ENCODE assay signal across 4 cellular contexts in genomic region chr3:4961865-4962264, GRCh38. TPM values are rescaled to one million over a fixed set of nuclear protein-coding genes. Genes with fewer than 3 reads are reported as not detected.
DNase-seq lines count a peak whose midpoint lies in the region; ATAC-seq, FAIRE-seq and TF ChIP-seq lines count a peak whose summit lies in the region.
"Not testable (repeated sequence)": the region's sequence is repeated elsewhere in the genome, so short reads cannot be mapped to it uniquely, and the experiment has no call there.

No MANE protein-coding gene starts in this region.

- CTCF ChIA-PET in HEK293 (lab: Yijun Ruan, JAX), result interaction anchor here (0.6 kb wide), 1 partner anchor 243 kb away, joined by 3 read pairs; no protein-coding TSS in a partner anchor
- CTCF ChIA-PET in WTC11 (lab: Charles Lee), result interaction anchor here (0.6 kb wide), 1 partner anchor 52 kb away, joined by 3 read pairs; no protein-coding TSS in a partner anchor
- CTCF ChIA-PET in K562 (lab: Yijun Ruan, JAX; ENCODE audit: low intra/inter-chr PET ratio), result not testable (repeated sequence)

- not testable (repeated sequence) for H3K79me1 ChIP-seq in neuronal stem cell (ENCODE audit: low read depth, low read length)

- H4K20me1 ChIP-seq in K562 (replicated peaks; ENCODE audit: control insufficient read depth, insufficient read depth, low read length), result not testable (repeated sequence)

- not testable (repeated sequence) for H2BK12ac ChIP-seq in neuronal stem cell (ENCODE audit: low read length)

- H3K4me1 ChIP-seq in HEK293 (ENCODE audit: control insufficient read depth, insufficient read depth, low read length); K562 (replicated peaks in 1 of 2; ENCODE audit: control insufficient read depth in 2 of 2, insufficient read depth in 2 of 2, low read length in 2 of 2); neuronal stem cell (ENCODE audit: control insufficient read depth in 2 of 2, insufficient read depth in 1 of 2, low read depth in 1 of 2, low read length in 2 of 2): not testable (repeated sequence)

- not testable (repeated sequence) for DNase-seq in WTC11 (ENCODE audit: low spot score); K562 (ENCODE audit: extremely low read depth in 1 of 4, low spot score in 3 of 4); neuronal stem cell (ENCODE audit: low spot score)

- BruUV-seq in K562 (replicated peaks; lab: Mats Ljungman, UMichigan), result not testable (repeated sequence)

- H3K4me3 ChIP-seq in HEK293 (ENCODE audit: low read depth, low read length); K562; neuronal stem cell (ENCODE audit: low read length in 2 of 2): not testable (repeated sequence)

- H2AK5ac ChIP-seq in neuronal stem cell (ENCODE audit: low read depth, low read length), result not testable (repeated sequence)

- not testable (repeated sequence) for H3K36me3 ChIP-seq in HEK293 (ENCODE audit: control insufficient read depth in 2 of 2, insufficient read depth in 1 of 2, low read length in 2 of 2); K562 (ENCODE audit: control insufficient read depth, insufficient read depth, low read length); neuronal stem cell (replicated peaks in 1 of 2; ENCODE audit: control insufficient read depth in 2 of 2, insufficient read depth in 2 of 2, low read length in 2 of 2)

- not testable (repeated sequence) for TF ChIP-seq RAD21 in K562 (CRISPR knock-in tag; conservative IDR thresholded peaks at IDR 0.05 in 1 of 2, IDR thresholded peaks at IDR 0.05 in 1 of 2)

- H2AFZ ChIP-seq in K562 (ENCODE audit: low read depth, low read length); neuronal stem cell (ENCODE audit: low read length): not testable (repeated sequence)

- not testable (repeated sequence) for H3K27me3 Mint-ChIP-seq in WTC11 (ENCODE audit: low read depth)

- H3K9me3 Mint-ChIP-seq in WTC11, result peaks cover 32% of the 10 kb centered on the region

- H3K4ac ChIP-seq in neuronal stem cell (ENCODE audit: low read length), result not testable (repeated sequence)

- not testable (repeated sequence) for H3K9me3 ChIP-seq in HEK293 (ENCODE audit: control insufficient read depth, insufficient read depth, low read depth, low read length); neuronal stem cell (replicated peaks in 1 of 2; ENCODE audit: control insufficient read depth in 2 of 2, insufficient read depth in 1 of 2, low read depth in 1 of 2, low read length in 2 of 2)
- H3K9me3 ChIP-seq in K562 (replicated peaks; ENCODE audit: control insufficient read depth, insufficient read depth, low read depth, low read length), result peaks cover 15% of the 10 kb centered on the region; the same call in 1 of the 2 replicates

- not testable (repeated sequence) for H3K23ac ChIP-seq in neuronal stem cell (ENCODE audit: low read depth, low read length, poor library complexity)

- not testable (repeated sequence) for H3K18ac ChIP-seq in neuronal stem cell (ENCODE audit: low read length)

- not testable (repeated sequence) for H3K9ac ChIP-seq in K562 (ENCODE audit: insufficient read depth in 1 of 2, low read depth in 2 of 2, low read length in 2 of 2)
- peak overlapping the region; percentile 70 for H3K9ac ChIP-seq in neuronal stem cell (ENCODE audit: low read depth, low read length, poor library complexity)

- not testable (repeated sequence) for TF ChIP-seq CTCF in HEK293 (tag by site-specific recombination; IDR thresholded peaks at IDR 0.05); WTC11 (IDR thresholded peaks at IDR 0.05); K562 (IDR thresholded peaks at IDR 0.05 in 2 of 3, conservative IDR thresholded peaks at IDR 0.05 in 1 of 3; ENCODE audit: insufficient read depth in 2 of 3, low read depth in 1 of 3, low read length in 3 of 3)

- not testable (repeated sequence) for FAIRE-seq in K562 (lab: Jason Lieb, UNC)

- not testable (repeated sequence) for H2BK15ac ChIP-seq in neuronal stem cell (ENCODE audit: low read length)

- POLR2A ChIA-PET in HEK293 (lab: Yijun Ruan, JAX); WTC11 (lab: Charles Lee): not testable (repeated sequence)
- POLR2A ChIA-PET in K562 (lab: Yijun Ruan, JAX), result interaction anchor here (0.6 kb wide), 1 partner anchor 65 kb away, joined by 3 read pairs; no protein-coding TSS in a partner anchor

- not testable (repeated sequence) for TF ChIP-seq EP300 in K562 (IDR thresholded peaks at IDR 0.05; ENCODE audit: low read length)

- H3K9me1 ChIP-seq in K562 (ENCODE audit: control insufficient read depth, insufficient read depth, low read length), result not testable (repeated sequence)

- not testable (repeated sequence) for H3K4me2 ChIP-seq in K562 (ENCODE audit: insufficient read depth, low read length); neuronal stem cell (ENCODE audit: insufficient read depth, low read length, poor library complexity, severe bottlenecking)

- H4K91ac ChIP-seq in neuronal stem cell (ENCODE audit: low read depth, low read length, poor library complexity), result not testable (repeated sequence)

- intact Hi-C loops in K562 (cut with micrococcal nuclease), result not testable (repeated sequence)

- not testable (repeated sequence) for H3K27ac Mint-ChIP-seq in WTC11

- H2BK120ac ChIP-seq in neuronal stem cell (ENCODE audit: low read depth, low read length), result not testable (repeated sequence)

- not testable (repeated sequence) for H2BK5ac ChIP-seq in neuronal stem cell (ENCODE audit: low read length)

- not testable (repeated sequence) for H3K14ac ChIP-seq in neuronal stem cell (ENCODE audit: low read length)

- H3K4me3 Mint-ChIP-seq in WTC11, result not testable (repeated sequence)

- H3K4me1 Mint-ChIP-seq in WTC11, result peaks cover 12% of the 10 kb centered on the region; the same call in 1 of the 2 replicates

- ATAC-seq in WTC11, K562: not testable (repeated sequence)

- H3K36me3 Mint-ChIP-seq in WTC11, result peaks cover 21% of the 10 kb centered on the region

- TF ChIP-seq POLR2A in K562 (conservative IDR thresholded peaks at IDR 0.05), result not testable (repeated sequence)

- in situ Hi-C loops in K562 (cut with MboI), result not testable (repeated sequence)

- not testable (repeated sequence) for H3K79me2 ChIP-seq in K562 (ENCODE audit: control insufficient read depth, insufficient read depth, low read length)

- H4K8ac ChIP-seq in neuronal stem cell (ENCODE audit: low read depth, low read length), result not testable (repeated sequence)

- 85% methylated on average over 2 of the region's 2 CpGs for WGBS in K562 (ENCODE audit: insufficient coverage, low coverage, missing lambda C conversion rate)
- WGBS in neuronal stem cell (ENCODE audit: extremely low coverage in 2 of 2, insufficient read length in 2 of 2, insufficient replicate concordance in 1 of 2), 2 donors, result no CpG with 5 or more reads among the region's 2 CpGs

- H3K27ac ChIP-seq in HEK293 (ENCODE audit: extremely low read depth, low read depth, low read length); K562 (ENCODE audit: extremely low read depth, low read depth, low read length); neuronal stem cell (replicated peaks; ENCODE audit: low read length): not testable (repeated sequence)

- H3K27me3 ChIP-seq in K562 (ENCODE audit: control insufficient read depth in 2 of 2, insufficient read depth in 2 of 2, low read length in 2 of 2); neuronal stem cell (ENCODE audit: control insufficient read depth in 3 of 3, insufficient read depth in 3 of 3, low read depth in 1 of 3, low read length in 3 of 3): not testable (repeated sequence)

TF ChIP-seq in HEK293, 187 proteins besides CTCF, POLR2A, EP300 and RAD21:
- TF ChIP-seq ZNF121 (tag by site-specific recombination; IDR thresholded peaks at IDR 0.05), result peak; percentile 63

TF ChIP-seq in WTC11, 78 proteins besides CTCF, POLR2A, EP300 and RAD21:
- TF ChIP-seq ZNF121 (CRISPR knock-in tag; IDR thresholded peaks at IDR 0.05), result peak; percentile 72; the same call in 1 of the 2 replicates

TF ChIP-seq in K562, 482 proteins besides CTCF, POLR2A, EP300 and RAD21:
- TF ChIP-seq BCOR (IDR thresholded peaks at IDR 0.05) (0 out of 2 replicates have a peak, but pooled peaks have one; percentile 10), ZNF121 (CRISPR knock-in tag; conservative IDR thresholded peaks at IDR 0.05) (peak; percentile 97)

RNA-seq across cellular contexts. Expression of gene BHLHE40, which starts 17.4 kb away (rescaled TPM):
- total RNA-seq in WTC11 (2021) (5.7 to 9.1 TPM (median 7.5 TPM) in 3 replicates), K562 (2014; rRNA removed) (38.7 and 44.5 TPM in 2 replicates), K562 (2014; rRNA removed; fragmentation: Illumina TruSeq; extraction: Trizol) (19.4 and 20.6 TPM in 2 replicates), K562 (2015; rRNA removed; fragmentation: Illumina TruSeq; extraction: Trizol) (27.7 and 27.8 TPM in 2 replicates), K562 (2021) (47.5 and 51.8 TPM in 2 replicates)
- total RNA-seq in K562 (2011; cell fraction: chromatin; rRNA removed; ENCODE audit: low replicate concordance), result 81.5 and 114 TPM in 2 replicates
- total RNA-seq in K562 (2011; cell fraction: nucleolus; rRNA removed), result 100 and 103 TPM in 2 replicates
- total RNA-seq in K562 (2011; cell fraction: nucleoplasm; rRNA removed), result 92.4 and 99.8 TPM in 2 replicates
- polyA plus RNA-seq in K562 (2011; rRNA removed) (83.9 and 105 TPM in 2 replicates), K562 (2014; fragmentation: Illumina TruSeq; extraction: Trizol) (49.6 and 57.8 TPM in 2 replicates), K562 (2014; fragmentation: Nextera tagmentation; extraction: Ambion mirVana) (10 to 100 TPM; 12.0 to 24.3 TPM), K562 (2014; rRNA removed) (30.9 and 31.4 TPM in 2 replicates)
- polyA plus RNA-seq in K562 (2011; cell fraction: cytosol; rRNA removed), result 72.3 and 73.7 TPM in 2 replicates
- 144 and 202 TPM in 2 replicates for polyA plus RNA-seq in K562 (2011; cell fraction: nucleus; rRNA removed)
- 98.8 and 122 TPM in 2 replicates for polyA plus RNA-seq in K562 (2012)
- polyA minus RNA-seq in K562 (2011; rRNA and poly(A)+ RNA removed), result 76.2 and 78.0 TPM in 2 replicates
- 70.7 and 90.6 TPM in 2 replicates for polyA minus RNA-seq in K562 (2011; cell fraction: cytosol; rRNA and poly(A)+ RNA removed)
- polyA minus RNA-seq in K562 (2011; cell fraction: nucleus; rRNA and poly(A)+ RNA removed), result 122 and 139 TPM in 2 replicates
- polyA plus RNA-seq in neuronal stem cell (2013, experiment 1 of 2), result 0.20 TPM
- 0.22 TPM for polyA plus RNA-seq in neuronal stem cell (2013, experiment 2 of 2)
